Comparison of ENCODE assay signal across 8 cellular contexts in genomic region chr2:241803387-241804325, GRCh38. TPM values are rescaled to one million over a fixed set of nuclear protein-coding genes. Genes with fewer than 3 reads are reported as not detected.
DNase-seq lines count a peak whose midpoint lies in the region; ATAC-seq and TF ChIP-seq lines count a peak whose summit lies in the region.

No MANE protein-coding gene starts in this region.

- 2 to 7% (median 4%) methylated on average over 60 to 109 of the region's 109 CpGs for WGBS in stomach, 5 donors

- peaks cover 0 to 22% (median 0%) of the 10 kb centered on the region in 45 donors for H3K27me3 ChIP-seq in dorsolateral prefrontal cortex
- H3K27me3 ChIP-seq in stomach, result peaks cover 8 to 60% (median 25%) of the 10 kb centered on the region in 3 donors

- H3K27ac ChIP-seq in VCaP (peak overlapping the region; percentile 49; the same call in 1 of the 2 replicates), dorsolateral prefrontal cortex (peak overlapping the region in 55 of 59 donors; percentile 38 to 92 (median 79)), stomach (peak overlapping the region in 2 of 5 donors; percentile 5 to 7)

- peaks cover 15 to 22% (median 21%) of the 10 kb centered on the region in 4 donors for H3K4me1 ChIP-seq in stomach

- no peaks in the 10 kb centered on the region for H3K9me3 ChIP-seq in stomach

- TF ChIP-seq CTCF in VCaP (conservative IDR thresholded peaks at IDR 0.05) (no peak), dorsolateral prefrontal cortex (IDR thresholded peaks at IDR 0.05 in 54 of 56, conservative IDR thresholded peaks at IDR 0.05 in 2 of 56; ENCODE audit: low read depth in 1 of 56, partially characterized antibody in 56 of 56) (no peak), stomach (IDR thresholded peaks at IDR 0.05) (no peak)

- ATAC-seq in HG03108 (IDR thresholded peaks at IDR 0.05; ENCODE audit: unreplicated experiment) (peak; percentile 57), GM21360 (IDR thresholded peaks at IDR 0.05; ENCODE audit: unreplicated experiment) (no peak), GM21619 (IDR thresholded peaks at IDR 0.05; ENCODE audit: unreplicated experiment) (no peak)

- H3K36me3 ChIP-seq in stomach, result no peaks in the 10 kb centered on the region

- intact Hi-C loops in dorsolateral prefrontal cortex (cut with DNase I), result no loop called here
- intact Hi-C loops in stomach (cut with DNase I; ENCODE audit: low total_unique reads), result no loop called here

- no peak for TF ChIP-seq POLR2A in stomach (IDR thresholded peaks at IDR 0.05)

- H3K4me3 ChIP-seq in dorsolateral prefrontal cortex, result peak overlapping the region; percentile 10 to 72 (median 57)
- peak overlapping the region; percentile 44 to 61 (median 51) for H3K4me3 ChIP-seq in stomach

- DNase-seq in EL (peak; percentile 62), dorsolateral prefrontal cortex (peak in 9 of 10 donors; percentile 43 to 83 (median 70)), medulla oblongata (ENCODE audit: extremely low spot score) (peak; percentile 38), stomach (no peak)

- no peak for TF ChIP-seq EP300 in stomach (IDR thresholded peaks at IDR 0.05)

RNA-seq across cellular contexts. Expression of gene NEU4, which starts 5.3 kb away (rescaled TPM):
- 10 to 100 TPM in 67 of 120 experiments, 1 to 10 TPM in 53; 3.6 to 22.1 (median 10.4) TPM for total RNA-seq in dorsolateral prefrontal cortex
- total RNA-seq in stomach, result 100 to 1,000 TPM in 1 of 5 donors, not detected in 4; 415 TPM
- under 1 TPM in 1 of 3 donors, not detected in 2; 0.08 TPM for polyA plus RNA-seq in stomach

RNA-seq across cellular contexts. Expression of gene GAL3ST2, which starts 27.0 kb away (rescaled TPM):
- total RNA-seq in dorsolateral prefrontal cortex, result 1 to 10 TPM in 91 of 120 experiments, under 1 TPM in 27, not detected in 2; 0.42 to 4.8 (median 1.5) TPM
- total RNA-seq in stomach, result 100 to 1,000 TPM in 1 of 5 donors, not detected in 4; 311 TPM
- not detected for polyA plus RNA-seq in stomach

RNA-seq across cellular contexts. Expression of gene PDCD1, which starts 55.0 kb away (rescaled TPM):
- total RNA-seq in dorsolateral prefrontal cortex, result under 1 TPM in 5 of 120 experiments, not detected in 115; 0.24 to 0.59 (median 0.50) TPM
- 1 to 10 TPM in 1 of 5 donors, under 1 TPM in 1, not detected in 3; 0.18 to 2.2 TPM for total RNA-seq in stomach
- under 1 TPM; 0.31 to 0.76 (median 0.60) TPM for polyA plus RNA-seq in stomach
